9 cellular contexts compared by ENCODE assay signal in the genomic region with DNA sequence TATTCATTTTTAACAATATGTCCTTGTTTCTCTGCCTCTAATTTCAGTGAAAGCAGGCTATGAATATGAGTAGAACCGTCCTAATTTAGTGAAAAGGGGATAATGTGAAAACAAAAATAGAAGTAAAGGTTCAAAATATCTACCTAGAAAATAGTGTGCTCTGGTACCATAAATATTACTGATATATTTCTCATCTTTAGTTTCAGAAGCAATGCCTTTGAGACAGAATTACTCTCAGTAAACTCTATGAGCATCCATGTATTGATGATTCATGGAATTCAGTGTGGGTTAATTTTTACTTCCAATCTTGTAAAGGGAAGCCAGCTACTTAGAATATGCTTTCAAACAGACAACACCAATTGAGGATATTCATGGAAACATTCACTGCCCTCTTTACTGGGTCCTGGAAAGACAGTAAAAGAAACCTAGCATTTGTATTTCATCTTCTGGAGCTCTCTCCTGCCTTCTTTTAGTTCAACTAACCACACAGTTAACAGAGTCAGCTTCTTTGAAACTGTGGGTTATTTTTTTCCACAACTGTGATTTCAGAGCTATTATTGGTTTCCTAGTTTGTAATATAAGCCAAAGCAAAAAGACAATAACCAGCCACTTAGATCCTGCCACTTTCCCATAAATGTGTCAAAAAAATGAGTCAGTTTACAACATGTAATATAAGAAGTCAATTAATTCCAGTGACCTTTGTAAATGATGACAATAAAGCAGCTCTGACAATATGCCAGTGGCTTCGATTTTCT. TPM values are rescaled to one million over a fixed set of nuclear protein-coding genes. Genes with fewer than 3 reads are reported as not detected.
DNase-seq lines count a peak whose midpoint lies in the region; ATAC-seq and TF ChIP-seq lines count a peak whose summit lies in the region.
"Had no signal": no experiment of that assay in that cellular context is flagged by ENCODE, and none has a peak within 500 bp of the region (broad histone marks: within the 10 kb centered on the region; RNA-seq: fewer than 3 reads in every experiment).

No MANE protein-coding gene starts in this region.

- ATAC-seq in heart left ventricle (no peak), Right ventricle myocardium inferior (no peak)

- H3K36me3 ChIP-seq in heart left ventricle (no peaks in the 10 kb centered on the region), HUES48 (ENCODE audit: control insufficient read depth, insufficient read depth, low read length) (no peaks in the 10 kb centered on the region), tibial artery (no peaks in the 10 kb centered on the region)

- H3K9ac ChIP-seq in HUES48 (ENCODE audit: low read depth, low read length): no peak overlapping the region

- TF ChIP-seq CTCF in heart left ventricle (IDR thresholded peaks at IDR 0.05) (no peak), tibial artery (IDR thresholded peaks at IDR 0.05) (no peak), lower leg skin (IDR thresholded peaks at IDR 0.05) (no peak)

- H3K27ac ChIP-seq in heart left ventricle: no peak overlapping the region
- H3K27ac ChIP-seq in HUES48 (ENCODE audit: low read depth, low read length): peak overlapping the region; percentile 14
- peak overlapping the region in 1 of 2 donors; percentile 24 for H3K27ac ChIP-seq in tibial artery

- H3K4me1 ChIP-seq in heart left ventricle (peaks cover 0 to 27% (median 8%) of the 10 kb centered on the region in 12 donors), HUES48 (ENCODE audit: control insufficient read depth, insufficient read depth, low read length) (peaks cover 72% of the 10 kb centered on the region), tibial artery (peaks cover 0 to 31% (median 5%) of the 10 kb centered on the region in 4 donors)

- H3K9me3 ChIP-seq in heart left ventricle (no peaks in the 10 kb centered on the region), HUES48 (ENCODE audit: control insufficient read depth, insufficient read depth, low read length) (no peaks in the 10 kb centered on the region), tibial artery (no peaks in the 10 kb centered on the region)

- intact Hi-C loops in heart left ventricle (cut with DNase I): loop anchor here in 9 of 10 donors (5.0 to 10.0 kb wide), 7 partner anchors 392 to 645 kb away; no protein-coding TSS in a partner anchor
- intact Hi-C loops in Right ventricle myocardium inferior (cut with DNase I): loop anchor here (5.0 to 10.0 kb wide), 2 partner anchors 495 to 642 kb away; no protein-coding TSS in a partner anchor
- intact Hi-C loops in tibial artery (cut with DNase I; ENCODE audit: low total_unique reads): loop anchor here (5.0 to 10.0 kb wide), 2 partner anchors 395 to 642 kb away; no protein-coding TSS in a partner anchor
- intact Hi-C loops in lower leg skin (cut with DNase I; ENCODE audit: low total_unique reads): no loop called here

- no peak for DNase-seq in heart left ventricle
- no peak for DNase-seq in Right ventricle myocardium inferior (ENCODE audit: missing footprints)
- DNase-seq in cerebellar cortex (ENCODE audit: low spot score): peak; percentile 65
- DNase-seq in tibial artery: no peak
- DNase-seq in lower leg skin (ENCODE audit: low spot score in 2 of 2): no peak
- no peak for DNase-seq in DMS114 treated with DMSO at 0.1 percent for 48 hours (lab: John Stamatoyannopoulos, UW; ENCODE audit: unreplicated experiment)
- no peak for DNase-seq in NCI-H510A (lab: John Stamatoyannopoulos, UW)

- H3K27me3 ChIP-seq in heart left ventricle (no peaks in the 10 kb centered on the region), HUES48 (ENCODE audit: control insufficient read depth, insufficient read depth, low read length) (no peaks in the 10 kb centered on the region), tibial artery (no peaks in the 10 kb centered on the region)

- H3K4me3 ChIP-seq in heart left ventricle (peak overlapping the region in 8 of 12 donors; percentile 44 to 63 (median 54)), HUES48 (ENCODE audit: low read depth, low read length) (no peak overlapping the region), tibial artery (peak overlapping the region; percentile 41 to 49), lower leg skin (ENCODE audit: low read depth, poor library complexity, severe bottlenecking) (no peak overlapping the region)

- TF ChIP-seq POLR2A in heart left ventricle (IDR thresholded peaks at IDR 0.05) (no peak), lower leg skin (IDR thresholded peaks at IDR 0.05) (no peak)

- WGBS in heart left ventricle, 4 donors: 47 to 60% (median 53%) methylated on average over 2 of the region's 2 CpGs
- 53 to 60% methylated on average over 2 of the region's 2 CpGs for WGBS in lower leg skin, 2 donors

RNA-seq across cellular contexts. Expression of a gene that starts 1.7 kb away (rescaled TPM):
- total RNA-seq in heart left ventricle (10 to 100 TPM in 1 of 9 donors, 1 to 10 TPM in 6, under 1 TPM in 2; 0.52 to 11.0 (median 2.3) TPM), Right ventricle myocardium inferior (12.4 TPM), lower leg skin (under 1 TPM in 1 of 4 donors, not detected in 3; 0.16 TPM)
- 1 to 10 TPM in 1 of 2 donors, under 1 TPM in 1; 0.89 to 2.4 TPM for polyA plus RNA-seq in heart left ventricle
- polyA plus RNA-seq: keratinocyte had no signal

Comparison
In these comparisons a context has a peak if more than half of its experiments do, and no peak if none do; other contexts are left out.
1. H3K4me3 ChIP-seq: peak in heart left ventricle (8 of 12) and tibial artery (2 of 2); none in HUES48 (single experiment) and lower leg skin (single experiment).